17 cellular contexts compared by ENCODE assay signal in the genomic region with DNA sequence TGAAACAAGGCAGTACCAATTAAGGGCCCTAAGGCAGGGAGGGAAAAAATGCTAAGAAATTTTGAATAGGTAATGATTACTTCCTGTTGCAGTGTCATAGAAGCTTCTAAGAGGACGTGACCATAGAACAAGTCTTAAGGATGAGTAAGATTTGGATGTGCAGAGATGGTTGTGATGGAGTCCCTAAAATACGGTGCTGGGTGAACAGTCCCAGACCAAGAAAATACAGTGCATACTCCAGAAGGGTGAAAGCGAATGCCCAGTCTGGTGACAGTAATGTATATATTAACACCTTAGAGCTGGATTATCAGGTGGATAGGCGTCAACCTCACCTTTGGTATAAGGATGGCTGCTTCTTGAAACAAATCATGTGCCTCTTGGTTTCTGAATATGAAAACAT.
DNase-seq lines count a peak whose midpoint lies in the region; ATAC-seq and TF ChIP-seq lines count a peak whose summit lies in the region.
"Had no signal": no experiment of that assay in that cellular context is flagged by ENCODE, and none has a peak within 500 bp of the region (broad histone marks: within the 10 kb centered on the region; RNA-seq: fewer than 3 reads in every experiment).

No MANE protein-coding gene starts in this region.

- H4K8ac ChIP-seq in H9 (replicated peaks; ENCODE audit: insufficient read length, low read depth, low read length), result no peak overlapping the region

- no peaks in the 10 kb centered on the region for H3K36me3 ChIP-seq in OCI-LY3 (replicated peaks; ENCODE audit: low read depth, low read length)
- H3K36me3 ChIP-seq: esophagus squamous epithelium, SJSA1 had no signal

- no peak overlapping the region for H2BK5ac ChIP-seq in H9 (ENCODE audit: insufficient read length, low read length)

- no peak overlapping the region for H4K91ac ChIP-seq in H9 (ENCODE audit: insufficient read length, low read depth, low read length)

- no peak overlapping the region for H3K14ac ChIP-seq in H9 (ENCODE audit: insufficient read depth, low read length)

- no CpG with 5 or more reads among the region's 4 CpGs for WGBS in H9 (ENCODE audit: extremely low coverage, insufficient read length, low lambda C conversion rate)

- no peak for DNase-seq in activated naive CD4-positive, alpha-beta T cell treated with anti-CD3 and anti-CD28 coated beads, Interleukin-2, amount 50 U/mL, for 16 hours
- no peak for DNase-seq in type B pancreatic cell (ENCODE audit: extremely low spot score, unreplicated experiment)
- DNase-seq in foreskin fibroblast, result no peak
- DNase-seq in H9, result no peak
- DNase-seq: dermis blood vessel endothelial cell; esophagus squamous epithelium; GF-D8; Karpas-422; NCI-H1436; NCI-H345; occipital lobe; stimulated activated naive CD4-positive, alpha-beta T cell treated with Interleukin-2 at 50 U/mL for 16 hours had no signal

- no peaks in the 10 kb centered on the region for H3K23me2 ChIP-seq in H9 (ENCODE audit: insufficient read length, low read depth, low read length, poor library complexity, severe bottlenecking)

- no peaks in the 10 kb centered on the region for H3K36me3 Mint-ChIP-seq in activated naive CD4-positive, alpha-beta T cell treated with anti-CD3 and anti-CD28 coated beads, Interleukin-2, amount 50 U/mL, for 24 hours
- H3K36me3 Mint-ChIP-seq in type B pancreatic cell, result no peaks in the 10 kb centered on the region
- no peaks in the 10 kb centered on the region for H3K36me3 Mint-ChIP-seq in H9 (ENCODE audit: insufficient read depth in 1 of 3, low read depth in 3 of 3)

- H3K27ac ChIP-seq in OCI-LY3 (ENCODE audit: low read length), result peak overlapping the region; percentile 9; the same call in 1 of the 2 replicates
- H3K27ac ChIP-seq in H9 (ENCODE audit: insufficient read length, low read depth, low read length), result no peak overlapping the region
- H3K27ac ChIP-seq: esophagus squamous epithelium, SJSA1 had no signal

- H3K23ac ChIP-seq in H9 (ENCODE audit: insufficient read length, low read depth, low read length), result no peak overlapping the region

- no peak overlapping the region for H3K18ac ChIP-seq in H9 (ENCODE audit: insufficient read length, low read depth, low read length)

- H3K9ac ChIP-seq in OCI-LY3 (ENCODE audit: low read length) (no peak overlapping the region), H9 (ENCODE audit: extremely low read depth, insufficient read length, low read length) (no peak overlapping the region)

- no peaks in the 10 kb centered on the region for H3K79me1 ChIP-seq in H9 (ENCODE audit: insufficient read depth, low read depth, low read length, poor library complexity, severe bottlenecking)

- H3K9me3 ChIP-seq in OCI-LY3 (ENCODE audit: insufficient read depth, low read length) (no peaks in the 10 kb centered on the region), H9 (ENCODE audit: control insufficient read depth, low read depth, low read length) (no peaks in the 10 kb centered on the region)
- H3K9me3 ChIP-seq: SJSA1 had no signal

- peaks cover 11% of the 10 kb centered on the region for H3K4me1 ChIP-seq in OCI-LY3 (ENCODE audit: low read length)
- no peaks in the 10 kb centered on the region for H3K4me1 ChIP-seq in H9 (ENCODE audit: insufficient read depth, low read length)
- H3K4me1 ChIP-seq: SJSA1 had no signal

- H4K20me1 ChIP-seq in OCI-LY3 (ENCODE audit: insufficient read depth, low read length), result no peaks in the 10 kb centered on the region
- no peaks in the 10 kb centered on the region for H4K20me1 ChIP-seq in H9 (ENCODE audit: control insufficient read depth, insufficient read depth, insufficient read length)

- TF ChIP-seq CTCF in OCI-LY3 (IDR thresholded peaks at IDR 0.05; ENCODE audit: low read depth, low read length) (no peak), type B pancreatic cell (conservative IDR thresholded peaks at IDR 0.05) (no peak), foreskin fibroblast (IDR thresholded peaks at IDR 0.05; ENCODE audit: low read depth, low read length) (no peak), H9 (conservative IDR thresholded peaks at IDR 0.05) (no peak)

- no peak overlapping the region for H2BK120ac ChIP-seq in H9 (ENCODE audit: low read depth, low read length, poor library complexity, severe bottlenecking)

- peak overlapping the region; percentile 43 for H3K4me3 Mint-ChIP-seq in activated naive CD4-positive, alpha-beta T cell treated with anti-CD3 and anti-CD28 coated beads, Interleukin-2, amount 50 U/mL, for 24 hours
- no peak overlapping the region for H3K4me3 Mint-ChIP-seq in type B pancreatic cell
- no peak overlapping the region for H3K4me3 Mint-ChIP-seq in H9

- no peak overlapping the region for H2BK12ac ChIP-seq in H9 (ENCODE audit: insufficient read length, low read depth, low read length)

- no peak overlapping the region for H4K5ac ChIP-seq in H9 (ENCODE audit: insufficient read length, low read depth, low read length)

- no peaks in the 10 kb centered on the region for H3K79me2 ChIP-seq in OCI-LY3 (ENCODE audit: low read length)
- no peaks in the 10 kb centered on the region for H3K79me2 ChIP-seq in H9 (ENCODE audit: insufficient read depth, low read length)

- no peak overlapping the region for H3K4ac ChIP-seq in H9 (ENCODE audit: low read depth, low read length)

- H2AK5ac ChIP-seq in H9 (ENCODE audit: insufficient read length, low read length), result no peak overlapping the region

- H2AFZ ChIP-seq in OCI-LY3 (ENCODE audit: low read depth, low read length), result peak overlapping the region; percentile 65; the same call in 1 of the 2 replicates
- H2AFZ ChIP-seq in H9 (ENCODE audit: low read length), result no peak overlapping the region

- H3K4me3 ChIP-seq in OCI-LY3 (ENCODE audit: low read length) (no peak overlapping the region), foreskin fibroblast (ENCODE audit: low read depth in 1 of 2, low read length in 2 of 2) (no peak overlapping the region)
- H3K4me3 ChIP-seq: esophagus squamous epithelium, SJSA1 had no signal

- H2BK20ac ChIP-seq in H9 (ENCODE audit: low read depth, low read length, poor library complexity, severe bottlenecking), result no peak overlapping the region

- H3K27me3 ChIP-seq in OCI-LY3 (ENCODE audit: low read depth, low read length) (no peaks in the 10 kb centered on the region), H9 (ENCODE audit: insufficient read depth, low read length) (no peaks in the 10 kb centered on the region)
- H3K27me3 ChIP-seq: esophagus squamous epithelium, SJSA1 had no signal

- ATAC-seq in HG02571 (IDR thresholded peaks at IDR 0.05; ENCODE audit: unreplicated experiment) (peak; percentile 30), SK-N-SH treated with all-trans-retinoic acid at 6 μM for 48 hours (no peak)

- peak overlapping the region; percentile 16 for H3K4me2 ChIP-seq in OCI-LY3 (ENCODE audit: low read length)
- H3K4me2 ChIP-seq in H9 (ENCODE audit: insufficient read depth, insufficient read length, low read length), result no peak overlapping the region

- H3K4me1 Mint-ChIP-seq in activated naive CD4-positive, alpha-beta T cell treated with anti-CD3 and anti-CD28 coated beads, Interleukin-2, amount 50 U/mL, for 24 hours, result peaks cover 28% of the 10 kb centered on the region
- H3K4me1 Mint-ChIP-seq in type B pancreatic cell (ENCODE audit: unreplicated experiment) (no peaks in the 10 kb centered on the region), H9 (no peaks in the 10 kb centered on the region)

- H3T11ph ChIP-seq in H9 (ENCODE audit: low read length), result no peak overlapping the region

- H3K27ac Mint-ChIP-seq in activated naive CD4-positive, alpha-beta T cell treated with anti-CD3 and anti-CD28 coated beads, Interleukin-2, amount 50 U/mL, for 24 hours, result peak overlapping the region; percentile 98
- H3K27ac Mint-ChIP-seq in type B pancreatic cell, result peak overlapping the region; percentile 6
- H3K27ac Mint-ChIP-seq in H9, result no peak overlapping the region

- no peak overlapping the region for H2BK15ac ChIP-seq in H9 (ENCODE audit: low read depth, low read length)

- H3K27me3 Mint-ChIP-seq in activated naive CD4-positive, alpha-beta T cell treated with anti-CD3 and anti-CD28 coated beads, Interleukin-2, amount 50 U/mL, for 24 hours, result no peaks in the 10 kb centered on the region
- peaks cover 37% of the 10 kb centered on the region for H3K27me3 Mint-ChIP-seq in type B pancreatic cell
- no peaks in the 10 kb centered on the region for H3K27me3 Mint-ChIP-seq in H9 (ENCODE audit: low read depth)

- H3K9me3 Mint-ChIP-seq in activated naive CD4-positive, alpha-beta T cell treated with anti-CD3 and anti-CD28 coated beads, Interleukin-2, amount 50 U/mL, for 24 hours, result peaks cover 13% of the 10 kb centered on the region
- H3K9me3 Mint-ChIP-seq in type B pancreatic cell (peaks cover 7% of the 10 kb centered on the region), H9 (peaks cover 0 to 6% of the 10 kb centered on the region in 2 experiments; a peak in 3 of 5 replicates)

- H3K56ac ChIP-seq in H9 (ENCODE audit: insufficient read length, low read depth, low read length), result no peak overlapping the region

TF ChIP-seq in SK-N-SH treated with all-trans-retinoic acid at 6 μM for 48 hours, 23 proteins besides CTCF, POLR2A, EP300 and RAD21 (continues in another document):
- TF ChIP-seq ZNF8 (CRISPR knock-in tag; IDR thresholded peaks at IDR 0.05) (no peak), ESRRG (CRISPR knock-in tag; IDR thresholded peaks at IDR 0.05) (no peak), ZFP3 (CRISPR knock-in tag; IDR thresholded peaks at IDR 0.05) (no peak), GLIS3 (CRISPR knock-in tag; IDR thresholded peaks at IDR 0.05) (no peak), CSDC2 (CRISPR knock-in tag; IDR thresholded peaks at IDR 0.05) (no peak), PPARA (CRISPR knock-in tag; IDR thresholded peaks at IDR 0.05; ENCODE audit: borderline replicate concordance) (no peak), BACH2 (CRISPR knock-in tag; IDR thresholded peaks at IDR 0.05; ENCODE audit: borderline replicate concordance) (no peak), OSR1 (CRISPR knock-in tag; IDR thresholded peaks at IDR 0.05) (no peak)
- TF ChIP-seq, protein P1, sequence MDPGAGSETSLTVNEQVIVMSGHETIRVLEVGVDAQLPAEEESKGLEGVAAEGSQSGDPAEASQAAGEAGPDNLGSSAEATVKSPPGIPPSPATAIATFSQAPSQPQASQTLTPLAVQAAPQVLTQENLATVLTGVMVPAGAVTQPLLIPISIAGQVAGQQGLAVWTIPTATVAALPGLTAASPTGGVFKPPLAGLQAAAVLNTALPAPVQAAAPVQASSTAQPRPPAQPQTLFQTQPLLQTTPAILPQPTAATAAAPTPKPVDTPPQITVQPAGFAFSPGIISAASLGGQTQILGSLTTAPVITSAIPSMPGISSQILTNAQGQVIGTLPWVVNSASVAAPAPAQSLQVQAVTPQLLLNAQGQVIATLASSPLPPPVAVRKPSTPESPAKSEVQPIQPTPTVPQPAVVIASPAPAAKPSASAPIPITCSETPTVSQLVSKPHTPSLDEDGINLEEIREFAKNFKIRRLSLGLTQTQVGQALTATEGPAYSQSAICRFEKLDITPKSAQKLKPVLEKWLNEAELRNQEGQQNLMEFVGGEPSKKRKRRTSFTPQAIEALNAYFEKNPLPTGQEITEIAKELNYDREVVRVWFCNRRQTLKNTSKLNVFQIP (CRISPR knock-in tag; IDR thresholded peaks at IDR 0.05; ENCODE audit: borderline replicate concordance, low read depth), result no peak

Comparison
In these comparisons a context has a peak if more than half of its experiments do, and no peak if none do; other contexts are left out.
1. H3K27ac Mint-ChIP-seq: peak in activated naive CD4-positive, alpha-beta T cell treated with anti-CD3 and anti-CD28 coated beads, Interleukin-2, amount 50 U/mL, for 24 hours (single experiment) and type B pancreatic cell (single experiment); none in H9 (0 of 3).